ENCODE assay signal across 13 cellular contexts in the genomic region with DNA sequence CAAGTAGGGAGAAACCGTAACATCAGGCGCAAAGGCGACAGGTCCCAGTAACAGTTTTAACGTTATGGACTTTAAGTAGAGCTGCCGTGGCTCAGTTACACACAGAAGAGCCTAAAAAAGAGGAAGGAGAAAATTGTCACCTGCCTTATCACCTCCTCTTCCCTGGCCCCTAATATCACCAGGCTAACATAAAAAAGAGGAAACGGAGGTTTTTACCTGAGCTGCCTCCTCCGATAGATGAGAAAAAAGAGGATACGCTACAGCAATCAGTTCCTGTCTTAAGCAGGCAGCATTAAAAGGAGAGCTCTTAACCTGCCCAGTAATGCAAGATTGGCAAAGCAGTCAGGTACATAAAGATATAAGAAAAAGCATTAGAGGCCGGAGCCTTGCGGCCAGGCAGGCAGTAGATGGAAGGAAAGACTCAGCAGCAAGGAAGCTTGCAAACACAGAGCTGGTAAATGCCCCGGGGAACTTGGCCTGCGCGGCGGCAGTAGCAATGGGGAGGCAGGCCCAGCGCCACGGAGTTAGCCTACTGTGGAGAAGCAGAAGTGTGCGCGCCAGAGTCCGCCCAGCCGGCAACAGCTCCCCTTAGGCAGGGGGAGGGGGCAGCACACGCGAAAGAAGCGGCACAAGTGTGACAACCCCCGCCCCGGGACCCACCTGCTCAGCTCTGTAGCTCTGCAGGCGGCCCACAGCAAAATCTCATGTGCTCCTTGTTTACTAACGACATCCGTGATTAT.
DNase-seq lines count a peak whose midpoint lies in the region; ATAC-seq and TF ChIP-seq lines count a peak whose summit lies in the region.
"Had no signal": no experiment of that assay in that cellular context is flagged by ENCODE, and none has a peak within 500 bp of the region (broad histone marks: within the 10 kb centered on the region; RNA-seq: fewer than 3 reads in every experiment).

No MANE protein-coding gene starts in this region.

- peaks cover 16% of the 10 kb centered on the region for H3K4me1 Mint-ChIP-seq in CD8-positive, alpha-beta T cell (ENCODE audit: low read depth)

- TF ChIP-seq POLR2A in heart left ventricle (IDR thresholded peaks at IDR 0.05) = no peak

- no peak overlapping the region for H3K4me3 ChIP-seq in CD8-positive, alpha-beta T cell (ENCODE audit: low read depth, low read length)
- H3K4me3 ChIP-seq in heart left ventricle (peak overlapping the region in 5 of 12 donors; percentile 7 to 33 (median 24)), rectal smooth muscle tissue (ENCODE audit: low read length) (peak overlapping the region; percentile 5)

- peak in 1 of 7 experiments; percentile 11 for DNase-seq in CD8-positive, alpha-beta T cell
- peak; percentile 37 for DNase-seq in NCI-H2227 treated with DMSO at 0.1 percent for 48 hours (lab: John Stamatoyannopoulos, UW)
- peak in 4 of 5 donors; percentile 10 to 55 (median 28) for DNase-seq in heart left ventricle
- DNase-seq in RWPE1 (ENCODE audit: low spot score) = no peak
- DNase-seq in pons (ENCODE audit: low spot score) = no peak
- DNase-seq in NCI-H1930 (lab: John Stamatoyannopoulos, UW) = no peak
- DNase-seq: activated gamma-delta T cell treated with Interleukin-2 at 50 U/mL for 16 hours, NCI-H526 treated with DMSO at 0.1 percent for 48 hours, T-helper 9 cell had no signal

- H3K9ac ChIP-seq in rectal smooth muscle tissue (ENCODE audit: low read length) = no peak overlapping the region

- no peaks in the 10 kb centered on the region for H3K36me3 Mint-ChIP-seq in CD8-positive, alpha-beta T cell
- H3K36me3 Mint-ChIP-seq: mesothelial cell of epicardium had no signal

- no peak overlapping the region for H3K27ac Mint-ChIP-seq in CD8-positive, alpha-beta T cell
- H3K27ac Mint-ChIP-seq: mesothelial cell of epicardium had no signal

- POLR2A ChIA-PET in CD8-positive, alpha-beta T cell (lab: Charles Lee) = no interaction called here
- POLR2A ChIA-PET in RWPE1 (lab: Yijun Ruan, JAX; ENCODE audit: low non-redundant PET) = no interaction called here

- WGBS in heart left ventricle, 4 donors = 26 to 56% (median 50%) methylated on average over 26 to 28 of the region's 28 CpGs

- intact Hi-C loops in CD8-positive, alpha-beta T cell (cut with DNase I, micrococcal nuclease) = no loop called here
- intact Hi-C loops in heart left ventricle (cut with DNase I) = no loop called here

- peaks cover 5% of the 10 kb centered on the region for H3K27me3 Mint-ChIP-seq in CD8-positive, alpha-beta T cell (ENCODE audit: low read depth)

- no peaks in the 10 kb centered on the region for H3K36me3 ChIP-seq in CD8-positive, alpha-beta T cell (ENCODE audit: insufficient read depth, low read length)
- H3K36me3 ChIP-seq in heart left ventricle (no peaks in the 10 kb centered on the region), rectal smooth muscle tissue (ENCODE audit: control insufficient read depth, insufficient read depth, low read length) (no peaks in the 10 kb centered on the region)

- CTCF ChIA-PET in CD8-positive, alpha-beta T cell (lab: Charles Lee) = no interaction called here
- CTCF ChIA-PET in RWPE1 (lab: Yijun Ruan, JAX) = interaction anchor here (0.6 kb wide), 1 partner anchor 41 kb away, joined by 3 read pairs; no protein-coding TSS in a partner anchor

- no peak overlapping the region for H3K27ac ChIP-seq in CD8-positive, alpha-beta T cell (ENCODE audit: low read depth, low read length)
- no peak overlapping the region for H3K27ac ChIP-seq in heart left ventricle
- H3K27ac ChIP-seq in rectal smooth muscle tissue (ENCODE audit: low read depth, low read length) = no peak overlapping the region
- no peak overlapping the region for H3K27ac ChIP-seq in RWPE1
- H3K27ac ChIP-seq: epithelial cell of prostate had no signal

- H3K27me3 ChIP-seq in CD8-positive, alpha-beta T cell (ENCODE audit: insufficient read depth, low read length) = no peaks in the 10 kb centered on the region
- H3K27me3 ChIP-seq in heart left ventricle = no peaks in the 10 kb centered on the region
- H3K27me3 ChIP-seq in rectal smooth muscle tissue (ENCODE audit: control insufficient read depth, insufficient read depth, low read length) = no peaks in the 10 kb centered on the region

- TF ChIP-seq CTCF in CD8-positive, alpha-beta T cell (IDR thresholded peaks at IDR 0.05) = no peak
- TF ChIP-seq CTCF in heart left ventricle (IDR thresholded peaks at IDR 0.05) (no peak), RWPE1 (conservative IDR thresholded peaks at IDR 0.05; ENCODE audit: low read depth) (no peak)

- peak overlapping the region; percentile 54 for H3K4me3 Mint-ChIP-seq in CD8-positive, alpha-beta T cell
- H3K4me3 Mint-ChIP-seq: mesothelial cell of epicardium had no signal

- ATAC-seq in CD8-positive, alpha-beta T cell = no peak
- peak in 3 of 4 donors; percentile 44 to 83 (median 52) for ATAC-seq in heart left ventricle
- no peak for ATAC-seq in HG02623 (IDR thresholded peaks at IDR 0.05; ENCODE audit: unreplicated experiment)

- no peaks in the 10 kb centered on the region for H3K4me1 ChIP-seq in CD8-positive, alpha-beta T cell (ENCODE audit: insufficient read depth, low read length)
- H3K4me1 ChIP-seq in heart left ventricle = peaks cover 0 to 3% (median 0%) of the 10 kb centered on the region in 12 donors
- no peaks in the 10 kb centered on the region for H3K4me1 ChIP-seq in rectal smooth muscle tissue (ENCODE audit: control insufficient read depth, insufficient read depth, low read length)

- no peaks in the 10 kb centered on the region for H3K9me3 Mint-ChIP-seq in CD8-positive, alpha-beta T cell
- H3K9me3 Mint-ChIP-seq: mesothelial cell of epicardium had no signal

- no peaks in the 10 kb centered on the region for H3K9me3 ChIP-seq in CD8-positive, alpha-beta T cell (ENCODE audit: low read length)
- peaks cover 0 to 3% (median 0%) of the 10 kb centered on the region in 12 donors for H3K9me3 ChIP-seq in heart left ventricle

Comparison
In these comparisons a context has a peak if more than half of its experiments do, and no peak if none do; other contexts are left out.
1. ATAC-seq: peak in heart left ventricle (3 of 4); none in CD8-positive, alpha-beta T cell (single experiment) and HG02623 (single experiment).
2. DNase-seq: peak in NCI-H2227 treated with DMSO at 0.1 percent for 48 hours (single experiment) and heart left ventricle (4 of 5); none in RWPE1 (single experiment), pons (single experiment) and NCI-H1930 (0 of 2).